14 cellular contexts compared by ENCODE assay signal in the genomic region with DNA sequence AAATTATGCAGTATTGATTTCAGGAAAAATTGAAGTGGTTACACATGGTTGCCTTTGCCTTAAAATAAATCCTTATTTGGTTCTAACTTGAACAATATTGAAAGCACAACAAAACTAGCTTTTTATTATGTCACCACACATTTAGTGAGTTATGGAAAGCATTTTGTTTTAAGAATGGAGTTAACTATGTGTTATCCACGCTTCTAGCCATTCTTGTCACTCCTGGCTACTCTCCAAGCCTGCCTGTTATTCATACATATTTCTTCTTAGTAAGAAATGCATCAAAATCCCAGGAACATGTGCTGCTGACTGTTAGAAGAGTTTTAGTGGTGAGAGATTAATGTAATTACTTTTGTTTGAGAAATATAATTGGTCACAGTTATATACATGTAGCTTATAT.
DNase-seq lines count a peak whose midpoint lies in the region; ATAC-seq lines count a peak whose summit lies in the region.
"Had no signal": no experiment of that assay in that cellular context is flagged by ENCODE, and none has a peak within 500 bp of the region (broad histone marks: within the 10 kb centered on the region; RNA-seq: fewer than 3 reads in every experiment).

No MANE protein-coding gene starts in this region.

- no peak for ATAC-seq in HG03139 (IDR thresholded peaks at IDR 0.05; ENCODE audit: unreplicated experiment)
- ATAC-seq in GM21576 (IDR thresholded peaks at IDR 0.05; ENCODE audit: unreplicated experiment) = no peak
- ATAC-seq: naive thymus-derived CD8-positive, alpha-beta T cell had no signal

- no peak overlapping the region for H4K91ac ChIP-seq in mesenchymal stem cell (ENCODE audit: low read length)

- H3K4ac ChIP-seq in mesenchymal stem cell (ENCODE audit: low read depth in 1 of 2, low read length in 2 of 2) = no peak overlapping the region

- H2BK120ac ChIP-seq in mesenchymal stem cell (ENCODE audit: low read depth, low read length) = no peak overlapping the region

- no peak overlapping the region for H3K23ac ChIP-seq in mesenchymal stem cell (ENCODE audit: low read length in 2 of 2)

- H2AFZ ChIP-seq in mesenchymal stem cell (ENCODE audit: low read depth, low read length) = no peak overlapping the region

- H3K79me1 ChIP-seq in mesenchymal stem cell (replicated peaks; ENCODE audit: low read length, poor library complexity, severe bottlenecking) = no peaks in the 10 kb centered on the region

- peaks cover 2% of the 10 kb centered on the region for H3K4me1 ChIP-seq in mesenchymal stem cell (ENCODE audit: control insufficient read depth, insufficient read depth, low read depth, low read length)

- H3K27me3 ChIP-seq in MG63 (no peaks in the 10 kb centered on the region), mesenchymal stem cell (ENCODE audit: control insufficient read depth in 1 of 2, insufficient read depth in 1 of 2, low read length in 2 of 2) (no peaks in the 10 kb centered on the region)
- H3K27me3 ChIP-seq: spleen had no signal

- DNase-seq in ACHN (peak; percentile 15), MG63 (peak; percentile 54), dedifferentiated amniotic fluid mesenchymal stem cell (ENCODE audit: extremely low spot score) (peak; percentile 73), mesenchymal stem cell (peak; percentile 23)
- no peak for DNase-seq in activated effector memory CD4-positive, alpha-beta T cell treated with anti-CD3 and anti-CD28 coated beads, Interleukin-2, amount 50 U/mL, for 16 hours
- DNase-seq in activated CD8-positive, alpha-beta memory T cell treated with anti-CD3 and anti-CD28 coated beads, Interleukin-2, amount 50 U/mL, for 48 hours = no peak
- DNase-seq: activated CD8-positive, alpha-beta memory T cell treated with anti-CD3 and anti-CD28 coated beads, Interleukin-2, amount 50 U/mL, for 4 hours; activated naive CD8-positive, alpha-beta T cell treated with anti-CD3 and anti-CD28 coated beads, Interleukin-2, amount 10 ng/mL, durations not matched to agents 7 days and 5 days; naive thymus-derived CD8-positive, alpha-beta T cell; NCI-H2227 treated with DMSO at 0.1 percent for 48 hours; spleen had no signal

- H3K14ac ChIP-seq in mesenchymal stem cell (ENCODE audit: low read length in 2 of 2) = no peak overlapping the region

- H3K4me2 ChIP-seq in mesenchymal stem cell (ENCODE audit: low read length, poor library complexity, severe bottlenecking) = no peak overlapping the region

- H3K27ac ChIP-seq in mesenchymal stem cell (ENCODE audit: low read length, poor library complexity, severe bottlenecking) = no peak overlapping the region
- H3K27ac ChIP-seq: HL-60 had no signal

- H3K4me3 ChIP-seq in MG63 = no peak overlapping the region
- H3K4me3 ChIP-seq in mesenchymal stem cell (ENCODE audit: insufficient read depth in 1 of 2, low read depth in 1 of 2, low read length in 2 of 2) = no peak overlapping the region
- H3K4me3 ChIP-seq: spleen had no signal

- H3K9me3 ChIP-seq in MG63 (peaks cover 6% of the 10 kb centered on the region), mesenchymal stem cell (ENCODE audit: control insufficient read depth, low read length) (peaks cover 3% of the 10 kb centered on the region)

- no peak overlapping the region for H2AK5ac ChIP-seq in mesenchymal stem cell (ENCODE audit: low read length, severe bottlenecking)

- WGBS in mesenchymal stem cell = no CpG with 5 or more reads among the region's 1 CpG

- H2BK15ac ChIP-seq in mesenchymal stem cell (ENCODE audit: low read depth, poor library complexity, severe bottlenecking) = no peak overlapping the region

- H3K18ac ChIP-seq in mesenchymal stem cell (ENCODE audit: low read depth in 1 of 2, low read length in 2 of 2) = no peak overlapping the region

- H4K8ac ChIP-seq in mesenchymal stem cell (ENCODE audit: low read length) = no peak overlapping the region

- peak overlapping the region; percentile 54 for H3K9ac ChIP-seq in mesenchymal stem cell (ENCODE audit: low read length)

- H3K36me3 ChIP-seq in MG63 (peaks cover 1% of the 10 kb centered on the region), mesenchymal stem cell (ENCODE audit: control insufficient read depth in 1 of 2, insufficient read depth in 2 of 2, low read depth in 1 of 2, low read length in 2 of 2) (no peaks in the 10 kb centered on the region)
- H3K36me3 ChIP-seq: spleen had no signal

- no peak overlapping the region for H2BK5ac ChIP-seq in mesenchymal stem cell (ENCODE audit: low read depth, low read length, poor library complexity, severe bottlenecking)

- in situ Hi-C loops in ACHN (cut with HindIII; ENCODE audit: low pct_ligation_motif_present, low pct_unique_long_range_greater_than_20kb, low sequenced_read_pairs) = no loop called here

- no peak overlapping the region for H2BK12ac ChIP-seq in mesenchymal stem cell (ENCODE audit: low read length in 2 of 2)

Comparison
In these comparisons a context has a peak if more than half of its experiments do, and no peak if none do; other contexts are left out.
1. DNase-seq: peak in ACHN (single experiment), MG63 (single experiment), dedifferentiated amniotic fluid mesenchymal stem cell (single experiment) and mesenchymal stem cell (single experiment); none in activated effector memory CD4-positive, alpha-beta T cell treated with anti-CD3 and anti-CD28 coated beads, Interleukin-2, amount 50 U/mL, for 16 hours (single experiment) and activated CD8-positive, alpha-beta memory T cell treated with anti-CD3 and anti-CD28 coated beads, Interleukin-2, amount 50 U/mL, for 48 hours (single experiment).